ENCODE assay signal across 12 cellular contexts in the genomic region with DNA sequence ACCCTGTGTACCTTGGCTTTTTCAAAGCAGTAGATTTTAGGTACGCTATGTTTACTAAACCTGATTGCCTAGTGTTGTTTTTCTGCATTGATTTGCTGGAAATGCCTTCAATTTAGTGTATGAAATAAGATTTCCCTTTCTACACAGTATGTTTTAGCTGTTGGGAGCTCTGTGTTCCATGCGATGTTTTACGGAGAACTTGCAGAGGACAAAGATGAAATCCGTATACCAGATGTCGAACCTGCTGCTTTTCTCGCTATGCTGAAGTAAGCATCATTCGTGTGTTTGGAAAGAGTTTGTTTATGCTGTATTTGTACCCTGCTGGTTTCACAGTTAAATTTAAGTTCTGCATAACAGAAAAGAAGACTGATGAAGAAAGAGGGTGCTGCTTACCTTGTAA. TPM values are rescaled to one million over a fixed set of nuclear protein-coding genes. Genes with fewer than 3 reads are reported as not detected.
DNase-seq lines count a peak whose midpoint lies in the region; ATAC-seq, FAIRE-seq and TF ChIP-seq lines count a peak whose summit lies in the region.
"Had no signal": no experiment of that assay in that cellular context is flagged by ENCODE, and none has a peak within 500 bp of the region (broad histone marks: within the 10 kb centered on the region; RNA-seq: fewer than 3 reads in every experiment).

No MANE protein-coding gene starts in this region.

- H3K9ac ChIP-seq in endocrine pancreas (ENCODE audit: control insufficient read depth, insufficient read depth, low read length): peak overlapping the region; percentile 69

- peaks cover 67% of the 10 kb centered on the region for H3K79me2 ChIP-seq in GM23338 (replicated peaks; ENCODE audit: insufficient read depth)

- peak overlapping the region in 11 of 12 donors; percentile 4 to 66 (median 56) for H3K4me3 ChIP-seq in heart left ventricle
- H3K4me3 ChIP-seq in endocrine pancreas (ENCODE audit: control insufficient read depth, insufficient read depth, low read length): peak overlapping the region; percentile 100
- H3K4me3 ChIP-seq in urinary bladder (ENCODE audit: low read depth, low read length): peak overlapping the region; percentile 60
- H3K4me3 ChIP-seq in GM23338: no peak overlapping the region
- no peak overlapping the region for H3K4me3 ChIP-seq in small intestine (ENCODE audit: low read depth in 1 of 2, low read length in 2 of 2)

- no peak for ATAC-seq in heart left ventricle
- no peak for ATAC-seq in Right ventricle myocardium inferior
- no peak for ATAC-seq in GM23338
- ATAC-seq: activated T-cell treated with anti-CD3 and anti-CD28 coated beads, Interleukin-2, amount 50 U/mL, for 4 hours had no signal

- no peak for TF ChIP-seq POLR2A in heart left ventricle (IDR thresholded peaks at IDR 0.05)

- DNase-seq in heart left ventricle: no peak
- no peak for DNase-seq in Right ventricle myocardium inferior (ENCODE audit: missing footprints)
- DNase-seq in GM23338 (ENCODE audit: low spot score): no peak
- DNase-seq in frontal cortex (ENCODE audit: low spot score in 2 of 2): no peak
- no peak for DNase-seq in small intestine
- DNase-seq: activated T-cell treated with anti-CD3 and anti-CD28 coated beads, Interleukin-2, amount 50 U/mL, for 4 hours; Kasumi-1; kidney glomerular epithelial cell had no signal

- H3K9me3 Mint-ChIP-seq in nephron (no peaks in the 10 kb centered on the region), GM23338 (no peaks in the 10 kb centered on the region)
- H3K9me3 Mint-ChIP-seq: activated T-cell treated with anti-CD3 and anti-CD28 coated beads, Interleukin-2, amount 50 U/mL, for 4 hours had no signal

- TF ChIP-seq CTCF in heart left ventricle (IDR thresholded peaks at IDR 0.05) (peak in 1 of 12 donors; percentile 7), nephron (IDR thresholded peaks at IDR 0.05; ENCODE audit: unreplicated experiment in 3 of 3) (no peak), GM23338 (conservative IDR thresholded peaks at IDR 0.05; ENCODE audit: low read depth in 2 of 2) (no peak)

- H2AFZ ChIP-seq in GM23338: no peak overlapping the region

- FAIRE-seq in frontal cortex (lab: Jason Lieb, UNC) (no peak), small intestine (lab: Jason Lieb, UNC) (no peak)

- peak overlapping the region in 1 of 3 experiments; percentile 54 for H3K4me3 Mint-ChIP-seq in nephron
- H3K4me3 Mint-ChIP-seq in GM23338: no peak overlapping the region
- H3K4me3 Mint-ChIP-seq: activated T-cell treated with anti-CD3 and anti-CD28 coated beads, Interleukin-2, amount 50 U/mL, for 4 hours had no signal

- H3K27me3 ChIP-seq in heart left ventricle (no peaks in the 10 kb centered on the region), endocrine pancreas (ENCODE audit: control insufficient read depth, insufficient read depth, low read length) (no peaks in the 10 kb centered on the region), GM23338 (ENCODE audit: insufficient read depth) (no peaks in the 10 kb centered on the region), small intestine (ENCODE audit: control insufficient read depth in 2 of 2, insufficient read depth in 2 of 2, low read length in 2 of 2) (no peaks in the 10 kb centered on the region)

- H3K9me3 ChIP-seq in heart left ventricle (no peaks in the 10 kb centered on the region), endocrine pancreas (ENCODE audit: control insufficient read depth, low read length) (no peaks in the 10 kb centered on the region), small intestine (ENCODE audit: control insufficient read depth, low read depth) (no peaks in the 10 kb centered on the region)
- H3K9me3 ChIP-seq: thoracic aorta had no signal

- H3K27ac ChIP-seq in heart left ventricle (peak overlapping the region in 11 of 12 donors; percentile 54 to 84 (median 72)), urinary bladder (ENCODE audit: low read depth) (peak overlapping the region; percentile 29), GM23338 (ENCODE audit: low read depth) (no peak overlapping the region), small intestine (ENCODE audit: low read depth in 1 of 2, low read length in 1 of 2) (no peak overlapping the region)
- H3K27ac ChIP-seq: thoracic aorta had no signal

- H3K36me3 Mint-ChIP-seq in nephron (ENCODE audit: low read depth): peaks cover 42% of the 10 kb centered on the region
- peaks cover 17% of the 10 kb centered on the region for H3K36me3 Mint-ChIP-seq in GM23338 (ENCODE audit: low read depth)

- H3K27ac Mint-ChIP-seq in nephron (peak overlapping the region; percentile 1 to 32 (median 32)), GM23338 (no peak overlapping the region)

- H3F3A ChIP-seq in GM23338 (replicated peaks; ENCODE audit: low read depth): no peaks in the 10 kb centered on the region

- peaks cover 0 to 34% (median 16%) of the 10 kb centered on the region in 9 donors for H3K36me3 ChIP-seq in heart left ventricle
- peaks cover 8% of the 10 kb centered on the region for H3K36me3 ChIP-seq in endocrine pancreas (ENCODE audit: control insufficient read depth, insufficient read depth, low read length)
- H3K36me3 ChIP-seq in urinary bladder (ENCODE audit: insufficient read depth): no peaks in the 10 kb centered on the region
- H3K36me3 ChIP-seq in GM23338 (ENCODE audit: insufficient read depth): no peaks in the 10 kb centered on the region
- H3K36me3 ChIP-seq in small intestine (ENCODE audit: control insufficient read depth in 2 of 2, insufficient read depth in 2 of 2, low read length in 2 of 2): peaks cover 0 to 4% of the 10 kb centered on the region in 2 donors
- H3K36me3 ChIP-seq: thoracic aorta had no signal

- peaks cover 39% of the 10 kb centered on the region for H3K4me1 Mint-ChIP-seq in nephron
- H3K4me1 Mint-ChIP-seq in GM23338: peaks cover 44% of the 10 kb centered on the region

- H3K4me1 ChIP-seq in heart left ventricle (peaks cover 0 to 80% (median 37%) of the 10 kb centered on the region in 12 donors), endocrine pancreas (ENCODE audit: control insufficient read depth, insufficient read depth, low read length) (peaks cover 35% of the 10 kb centered on the region), urinary bladder (ENCODE audit: insufficient read depth) (no peaks in the 10 kb centered on the region), GM23338 (ENCODE audit: insufficient read depth) (peaks cover 28% of the 10 kb centered on the region), small intestine (ENCODE audit: control insufficient read depth in 2 of 2, insufficient read depth in 1 of 2, low read depth in 1 of 2, low read length in 1 of 2) (peaks cover 0 to 6% of the 10 kb centered on the region in 2 donors)

- WGBS in heart left ventricle, 4 donors: 49 to 57% (median 53%) methylated on average over 7 of the region's 7 CpGs
- WGBS in urinary bladder: 54% methylated on average over 7 of the region's 7 CpGs
- 74 to 89% (median 89%) methylated on average over 7 of the region's 7 CpGs for WGBS in small intestine, 3 donors

- intact Hi-C loops in heart left ventricle (cut with DNase I) (loop anchor here in 3 of 10 donors (2.0 to 10.0 kb wide), 3 partner anchors 29 to 285 kb away; no protein-coding TSS in a partner anchor), Right ventricle myocardium inferior (cut with DNase I) (no loop called here)

- H3K4me2 ChIP-seq in GM23338: no peak overlapping the region

- H4K20me1 ChIP-seq in GM23338 (replicated peaks; ENCODE audit: insufficient read depth): peaks cover 10% of the 10 kb centered on the region; the same call in 1 of the 2 replicates

- H3K9me2 ChIP-seq in GM23338 (ENCODE audit: insufficient read depth): no peaks in the 10 kb centered on the region

- no peaks in the 10 kb centered on the region for H3K27me3 Mint-ChIP-seq in nephron (ENCODE audit: low read depth)
- no peaks in the 10 kb centered on the region for H3K27me3 Mint-ChIP-seq in GM23338 (ENCODE audit: insufficient read depth, low read depth, poor library complexity)

TF ChIP-seq in GM23338, 12 proteins besides CTCF, POLR2A, EP300 and RAD21:
- TF ChIP-seq ZNF114 (CRISPR knock-in tag; IDR thresholded peaks at IDR 0.05) (no peak), STAT1 (IDR thresholded peaks at IDR 0.05; ENCODE audit: unreplicated experiment) (no peak), ZNF331 (CRISPR knock-in tag; IDR thresholded peaks at IDR 0.05; ENCODE audit: low read depth) (no peak), EZH2phosphoT487 (IDR thresholded peaks at IDR 0.05; ENCODE audit: unreplicated experiment) (no peak)

RNA-seq across cellular contexts. Expression of a gene that starts 1.9 kb away (rescaled TPM):
- total RNA-seq in heart left ventricle: 10 to 100 TPM; 18.0 to 33.9 (median 24.3) TPM
- polyA plus RNA-seq in heart left ventricle: 10 to 100 TPM in 1 of 2 donors, 1 to 10 TPM in 1; 4.8 to 14.3 TPM
- 29.1 TPM for total RNA-seq in Right ventricle myocardium inferior
- 189 TPM for total RNA-seq in urinary bladder
- 45.7 TPM for polyA plus RNA-seq in urinary bladder
- total RNA-seq in GM23338 (2014; rRNA removed; shearing (Covaris generic)): 45.1 and 47.0 TPM in 2 replicates
- 11.8 and 13.6 TPM in 2 replicates for polyA plus RNA-seq in GM23338 (2016; fragmentation: Nextera tagmentation; extraction: Ambion mirVana)
- 52.2 TPM for total RNA-seq in frontal cortex
- polyA plus RNA-seq in small intestine: 10 to 100 TPM in 1 of 3 donors, 1 to 10 TPM in 2; 6.9 to 13.3 (median 7.6) TPM

Comparison
In these comparisons a context has a peak if more than half of its experiments do, and no peak if none do; other contexts are left out.
1. H3K27ac ChIP-seq: peak in heart left ventricle (11 of 12) and urinary bladder (single experiment); none in GM23338 (single experiment) and small intestine (0 of 2).
2. H3K4me3 ChIP-seq: peak in heart left ventricle (11 of 12), endocrine pancreas (single experiment) and urinary bladder (single experiment); none in GM23338 (single experiment) and small intestine (0 of 2).